8 cellular contexts compared by ENCODE assay signal in genomic region chr5:107571621-107572489, GRCh38.
A peak's percentile ranks its signal among the peaks of the same experiment; 100 is the strongest.
DNase-seq lines count a peak whose midpoint lies in the region; ATAC-seq, FAIRE-seq and TF ChIP-seq lines count a peak whose summit lies in the region.

No MANE protein-coding gene starts in this region.

- no peaks in the 10 kb centered on the region for H3K9me3 ChIP-seq in WERI-Rb-1 (ENCODE audit: severe bottlenecking)
- no peaks in the 10 kb centered on the region for H3K9me3 ChIP-seq in spleen

- H3K27ac ChIP-seq in WERI-Rb-1 (no peak overlapping the region), spleen (peak overlapping the region in 7 of 8 donors; percentile 1 to 68 (median 45))

- in situ Hi-C loops in ACHN (cut with HindIII; ENCODE audit: low pct_ligation_motif_present, low pct_unique_long_range_greater_than_20kb, low sequenced_read_pairs) = no loop called here

- TF ChIP-seq CTCF in WERI-Rb-1 (IDR thresholded peaks at IDR 0.05; ENCODE audit: low read depth, low read length) (peak; percentile 87), bronchial epithelial cell (IDR thresholded peaks at IDR 0.05; ENCODE audit: insufficient read depth, low read length, severe bottlenecking) (peak; percentile 92), spleen (IDR thresholded peaks at IDR 0.05 in 8 of 11, conservative IDR thresholded peaks at IDR 0.05 in 3 of 11) (peak; percentile 80 to 96 (median 94))

- peak; percentile 7 for FAIRE-seq in bronchial epithelial cell (lab: Jason Lieb, UNC)

- no peaks in the 10 kb centered on the region for H3K36me3 ChIP-seq in WERI-Rb-1
- no peaks in the 10 kb centered on the region for H3K36me3 ChIP-seq in bronchial epithelial cell (ENCODE audit: control insufficient read depth, insufficient read depth, low read length)
- H3K36me3 ChIP-seq in spleen = no peaks in the 10 kb centered on the region

- H3K4me3 ChIP-seq in WERI-Rb-1 (ENCODE audit: low read depth, low read length) (peak overlapping the region; percentile 41), bronchial epithelial cell (ENCODE audit: low read depth, low read length) (peak overlapping the region; percentile 18), spleen (peak overlapping the region; percentile 21 to 67 (median 35))

- peak; percentile 42 for ATAC-seq in GM18861 (IDR thresholded peaks at IDR 0.05; ENCODE audit: unreplicated experiment)
- peak; percentile 49 for ATAC-seq in HG03103 (IDR thresholded peaks at IDR 0.05; ENCODE audit: low read depth, unreplicated experiment)

- DNase-seq in ACHN (peak; percentile 95), NCI-H2171 (lab: John Stamatoyannopoulos, UW) (peak; percentile 67), WERI-Rb-1 (peak; percentile 92), bronchial epithelial cell (ENCODE audit: low read depth) (peak; percentile 96), iris pigment epithelial cell (ENCODE audit: low read depth) (peak; percentile 91), spleen (peak; percentile 96)

- TF ChIP-seq POLR2A in spleen (IDR thresholded peaks at IDR 0.05) = no peak

- peaks cover 8 to 25% (median 15%) of the 10 kb centered on the region in 6 donors for H3K4me1 ChIP-seq in spleen

- intact Hi-C loops in spleen (cut with DNase I; ENCODE audit: low total_unique reads) = no loop called here

- H3K27me3 ChIP-seq in WERI-Rb-1 (ENCODE audit: insufficient read depth, low read depth, severe bottlenecking) = no peaks in the 10 kb centered on the region
- no peaks in the 10 kb centered on the region for H3K27me3 ChIP-seq in bronchial epithelial cell (ENCODE audit: control insufficient read depth, insufficient read depth, low read length)
- peaks cover 0 to 4% (median 0%) of the 10 kb centered on the region in 7 donors for H3K27me3 ChIP-seq in spleen (replicated peaks in 1 of 7)

- WGBS in spleen, 5 donors = 5 to 7% (median 5%) methylated on average over 23 to 26 of the region's 26 CpGs
